Comparison of ENCODE assay signal across 9 cellular contexts in genomic region chr12:89389755-89390661, GRCh38. TPM values are rescaled to one million over a fixed set of nuclear protein-coding genes. Genes with fewer than 3 reads are reported as not detected.
DNase-seq lines count a peak whose midpoint lies in the region; ATAC-seq and TF ChIP-seq lines count a peak whose summit lies in the region.
"Had no signal": no experiment of that assay in that cellular context is flagged by ENCODE, and none has a peak within 500 bp of the region (broad histone marks: within the 10 kb centered on the region; RNA-seq: fewer than 3 reads in every experiment).

No MANE protein-coding gene starts in this region.

- H3K36me3 ChIP-seq in esophagus squamous epithelium: no peaks in the 10 kb centered on the region

- H3K27me3 ChIP-seq in esophagus squamous epithelium: no peaks in the 10 kb centered on the region

- peaks cover under 1 to 31% (median 4%) of the 10 kb centered on the region in 3 donors for H3K4me1 ChIP-seq in esophagus squamous epithelium

- 65 to 68% methylated on average over 6 of the region's 6 CpGs for WGBS in esophagus squamous epithelium, 2 donors

- H3K27me3 Mint-ChIP-seq in progenitor cell of endocrine pancreas: no peaks in the 10 kb centered on the region

- DNase-seq in esophagus squamous epithelium (lab: John Stamatoyannopoulos, UW) (no peak), progenitor cell of endocrine pancreas (ENCODE audit: low spot score, unreplicated experiment) (no peak), GM19238 (ENCODE audit: insufficient read length, low spot score) (no peak), Ammon's horn (ENCODE audit: low spot score) (no peak), NCI-H446 (lab: John Stamatoyannopoulos, UW) (no peak)
- no peak for DNase-seq in stimulated activated CD4-positive, alpha-beta T cell treated with anti-CD3 and anti-CD28 coated beads, Interleukin-4, amount 100 ng/mL, for 4 hours
- DNase-seq: NCI-H1930 had no signal

- no peak overlapping the region for H3K4me3 Mint-ChIP-seq in progenitor cell of endocrine pancreas (ENCODE audit: low read depth)

- H3K27ac Mint-ChIP-seq in progenitor cell of endocrine pancreas: peak overlapping the region; percentile 29

- TF ChIP-seq POLR2A in esophagus squamous epithelium (IDR thresholded peaks at IDR 0.05): no peak

- peaks cover 3% of the 10 kb centered on the region for H3K9me3 Mint-ChIP-seq in progenitor cell of endocrine pancreas (ENCODE audit: low read depth)

- TF ChIP-seq CTCF in esophagus squamous epithelium (IDR thresholded peaks at IDR 0.05) (no peak), progenitor cell of endocrine pancreas (IDR thresholded peaks at IDR 0.05; ENCODE audit: unreplicated experiment) (no peak)

- peak overlapping the region in 3 of 4 donors; percentile 52 to 79 (median 68) for H3K27ac ChIP-seq in esophagus squamous epithelium

- ATAC-seq in GM19372 (IDR thresholded peaks at IDR 0.05; ENCODE audit: low read depth, unreplicated experiment) (peak; percentile 63), HG03342 (IDR thresholded peaks at IDR 0.05; ENCODE audit: unreplicated experiment) (peak; percentile 67)

- no peaks in the 10 kb centered on the region for H3K36me3 Mint-ChIP-seq in progenitor cell of endocrine pancreas (ENCODE audit: insufficient read depth)

- no peaks in the 10 kb centered on the region for H3K9me3 ChIP-seq in esophagus squamous epithelium

- no peak overlapping the region for H3K4me3 ChIP-seq in esophagus squamous epithelium

- H3K4me1 Mint-ChIP-seq in progenitor cell of endocrine pancreas (ENCODE audit: low read depth): peaks cover 32% of the 10 kb centered on the region

- intact Hi-C loops in esophagus squamous epithelium (cut with DNase I): no loop called here

RNA-seq across cellular contexts. Expression of gene DUSP6, which starts 37.7 kb away (rescaled TPM):
- total RNA-seq in esophagus squamous epithelium (10 to 100 TPM; 17.6 to 30.4 (median 24.9) TPM), progenitor cell of endocrine pancreas (80.1 and 85.8 TPM in 2 replicates)
